Comparison of ENCODE assay signal across 22 cellular contexts in the genomic region with DNA sequence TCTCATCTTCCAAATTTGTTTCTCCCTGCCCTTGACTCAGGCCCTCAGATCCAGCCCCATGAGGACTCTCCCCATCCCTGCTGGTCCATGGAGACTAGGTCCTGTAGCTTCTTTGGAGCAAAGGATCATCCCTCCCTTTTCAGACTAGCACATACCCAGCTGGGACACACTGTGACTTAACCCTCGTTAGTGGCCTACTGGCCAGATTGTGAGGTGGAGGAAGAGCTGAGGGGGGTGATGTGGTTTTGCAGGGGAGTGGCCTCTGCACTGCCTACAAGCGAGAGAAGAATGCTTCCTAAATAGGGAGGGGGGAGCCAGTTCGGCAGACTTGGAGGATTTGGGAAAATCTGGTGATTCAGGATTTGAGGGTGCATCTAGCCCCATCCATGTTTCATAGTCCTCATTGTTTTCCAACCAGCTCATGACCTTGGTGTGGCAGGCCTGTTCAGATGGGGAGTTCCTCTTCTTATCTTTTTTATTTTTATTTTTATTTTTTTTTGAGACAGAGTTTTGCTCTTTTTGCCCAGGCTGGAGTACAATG. TPM values are rescaled to one million over a fixed set of nuclear protein-coding genes. Genes with fewer than 3 reads are reported as not detected.
"Had no signal": no experiment of that assay in that cellular context is flagged by ENCODE, and none has a peak within 500 bp of the region (broad histone marks: within the 10 kb centered on the region; RNA-seq: fewer than 3 reads in every experiment).

No MANE protein-coding gene starts in this region.

- H3K4me1 ChIP-seq: SJSA1 had no signal

- H3K4me3 Mint-ChIP-seq: activated CD8-positive, alpha-beta T cell treated with anti-CD3 and anti-CD28 coated beads, Interleukin-2, amount 10 ng/mL, durations not matched to agents 7 days and 5 days; activated naive CD8-positive, alpha-beta T cell treated with anti-CD3 and anti-CD28 coated beads, Interleukin-2, amount 10 ng/mL, durations not matched to agents 7 days and 5 days; T-helper 1 cell treated with Interleukin-12 subunit alpha and Interleukin-12 subunit beta and Interleukin-4 antibody, amounts not matched to agents 30 μg/mL and 1 μg/mL, for 36 hours; WTC11 had no signal

- H3K9me3 Mint-ChIP-seq: activated naive CD8-positive, alpha-beta T cell treated with anti-CD3 and anti-CD28 coated beads, Interleukin-2, amount 10 ng/mL, durations not matched to agents 7 days and 5 days; T-helper 1 cell treated with Interleukin-12 subunit alpha and Interleukin-12 subunit beta and Interleukin-4 antibody, amounts not matched to agents 30 μg/mL and 1 μg/mL, for 36 hours; WTC11 had no signal

- H3K36me3 ChIP-seq: adrenal gland, SJSA1 had no signal

- H3K9me3 ChIP-seq: adrenal gland, SJSA1 had no signal

- H3K4me1 Mint-ChIP-seq: activated naive CD8-positive, alpha-beta T cell treated with anti-CD3 and anti-CD28 coated beads, Interleukin-2, amount 10 ng/mL, durations not matched to agents 7 days and 5 days had no signal

- H3K27ac Mint-ChIP-seq: activated CD8-positive, alpha-beta T cell treated with anti-CD3 and anti-CD28 coated beads, Interleukin-2, amount 10 ng/mL, durations not matched to agents 7 days and 5 days; activated naive CD8-positive, alpha-beta T cell treated with anti-CD3 and anti-CD28 coated beads, Interleukin-2, amount 10 ng/mL, durations not matched to agents 7 days and 5 days; T-helper 1 cell treated with Interleukin-12 subunit alpha and Interleukin-12 subunit beta and Interleukin-4 antibody, amounts not matched to agents 30 μg/mL and 1 μg/mL, for 36 hours had no signal

- ATAC-seq: activated CD8-positive, alpha-beta T cell treated with anti-CD3 and anti-CD28 coated beads, Interleukin-2, amount 10 ng/mL, durations not matched to agents 7 days and 5 days; WTC11 had no signal

- H3K4me3 ChIP-seq: adrenal gland, SJSA1 had no signal

- H3K27me3 ChIP-seq: adrenal gland, SJSA1 had no signal

- H3K36me3 Mint-ChIP-seq: activated naive CD8-positive, alpha-beta T cell treated with anti-CD3 and anti-CD28 coated beads, Interleukin-2, amount 10 ng/mL, durations not matched to agents 7 days and 5 days had no signal

- H3K27ac ChIP-seq: adrenal gland, SJSA1 had no signal

- DNase-seq: activated CD4-positive, alpha-beta T cell treated with anti-CD3 and anti-CD28 coated beads for 48 hours; activated CD4-positive, alpha-beta T cell treated with anti-CD3 and anti-CD28 coated beads, Interleukin-2, amount 50 U/mL, for 4 hours; activated CD4-positive, CD25-positive, alpha-beta regulatory T cell treated with anti-CD3 and anti-CD28 coated beads, Interleukin-2, amount 50 U/mL, for 72 hours; activated CD8-positive, alpha-beta memory T cell treated with anti-CD3 and anti-CD28 coated beads, Interleukin-2, amount 50 U/mL, for 48 hours; activated CD8-positive, alpha-beta T cell treated with anti-CD3 and anti-CD28 coated beads, Interleukin-2, amount 10 ng/mL, durations not matched to agents 7 days and 5 days; activated naive CD4-positive, alpha-beta T cell treated with anti-CD3 and anti-CD28 coated beads, Interleukin-2, amount 50 U/mL, for 16 hours; activated naive CD8-positive, alpha-beta T cell treated with anti-CD3 and anti-CD28 coated beads, Interleukin-2, amount 10 ng/mL, durations not matched to agents 7 days and 5 days; activated T-cell treated with anti-CD3 and anti-CD28 coated beads, Interleukin-2, amount 50 U/mL, for 1 hour; adrenal gland; central memory CD4-positive, alpha-beta T cell; Kasumi-1; NCI-H1105 treated with DMSO at 0.1 percent for 48 hours; NCI-H1436 treated with DMSO at 0.1 percent for 48 hours; NCI-H187; NCI-H2081; NCI-H446; NCI-H524; SHP77 had no signal

RNA-seq across cellular contexts. Expression of gene SLC47A1, which starts 47.8 kb away (rescaled TPM):
- total RNA-seq: activated CD8-positive, alpha-beta T cell treated with anti-CD3 and anti-CD28 coated beads, Interleukin-2, amount 10 ng/mL, durations not matched to agents 7 days and 5 days; activated naive CD8-positive, alpha-beta T cell treated with anti-CD3 and anti-CD28 coated beads, Interleukin-2, amount 10 ng/mL, durations not matched to agents 7 days and 5 days; OCI-LY7; SJSA1 had no signal
